8 cellular contexts compared by ENCODE assay signal in genomic region chr10:78441010-78441409, GRCh38.
"Had no signal": no experiment of that assay in that cellular context is flagged by ENCODE, and none has a peak within 500 bp of the region (broad histone marks: within the 10 kb centered on the region; RNA-seq: fewer than 3 reads in every experiment).

No MANE protein-coding gene starts in this region.

- H3K4me3 ChIP-seq: GM12878 had no signal

- DNase-seq: GDM1, GF-D8 had no signal

- FAIRE-seq: G401.6, GM12878, GM12891, GM12892, GM18507, GM19239 had no signal

- ATAC-seq: GM12878 had no signal
